In genomic region chr16:11273721-11274324, GRCh38 we compare ENCODE assay signal across 28 cellular contexts. TPM values are rescaled to one million over a fixed set of nuclear protein-coding genes. Genes with fewer than 3 reads are reported as not detected.
A peak's percentile ranks its signal among the peaks of the same experiment; 100 is the strongest.
DNase-seq lines count a peak whose midpoint lies in the region; ATAC-seq, FAIRE-seq and TF ChIP-seq lines count a peak whose summit lies in the region.
"Had no signal": no experiment of that assay in that cellular context is flagged by ENCODE, and none has a peak within 500 bp of the region (broad histone marks: within the 10 kb centered on the region; RNA-seq: fewer than 3 reads in every experiment).

No MANE protein-coding gene starts in this region.

- H3K4me1 Mint-ChIP-seq in endodermal cell (no peaks in the 10 kb centered on the region), nephron progenitor cell (peaks cover 48% of the 10 kb centered on the region)
- H3K4me1 Mint-ChIP-seq: stimulated activated naive CD8-positive, alpha-beta T cell treated with anti-CD3 and anti-CD28 coated beads, Interleukin-15, amount 100 ng/mL, for 72 hours had no signal

- TF ChIP-seq EP300 in HepG2 (IDR thresholded peaks at IDR 0.05; ENCODE audit: low read depth in 2 of 2, low read length in 2 of 2) (peak; percentile 11 to 68; a peak in 2 of 4 replicates), HepG2 (CRISPR knock-in tag; IDR thresholded peaks at IDR 0.05; ENCODE audit: borderline replicate concordance) (0 out of 2 replicates have a peak, but pooled peaks have one; percentile 31)

- DNase-seq in HepG2 (ENCODE audit: low spot score), result peak; percentile 91
- no peak for DNase-seq in right lobe of liver
- DNase-seq in endodermal cell, result no peak
- DNase-seq in nephron progenitor cell, result peak; percentile 51
- no peak for DNase-seq in HAP-1 (ENCODE audit: low spot score in 2 of 2)
- DNase-seq in H54 (ENCODE audit: insufficient read length, low spot score), result no peak
- DNase-seq: activated CD4-positive, CD25-positive, alpha-beta regulatory T cell treated with anti-CD3 and anti-CD28 coated beads, Interleukin-2, amount 50 U/mL, for 72 hours; activated CD8-positive, alpha-beta T cell treated with anti-CD3 and anti-CD28 coated beads, Interleukin-2, amount 10 ng/mL, durations not matched to agents 7 days and 5 days; adrenal gland; AML-193; CD8-positive, alpha-beta T cell; cortex of kidney; head of caudate nucleus; Karpas-422; left ventricle myocardium inferior; NCI-H1048; NCI-H187 treated with DMSO at 0.1 percent for 48 hours; NCI-H226; NCI-H748 treated with DMSO at 0.1 percent for 48 hours; occipital lobe; stimulated activated naive CD8-positive, alpha-beta T cell treated with anti-CD3 and anti-CD28 coated beads, Interleukin-15, amount 100 ng/mL, for 72 hours had no signal

- peak overlapping the region; percentile 38 for H3K4me2 ChIP-seq in HepG2 (ENCODE audit: low read depth, low read length)

- peak; percentile 83 for FAIRE-seq in HepG2 (lab: Jason Lieb, UNC)
- FAIRE-seq in H54 (lab: Jason Lieb, UNC), result no peak
- FAIRE-seq: endothelial cell of umbilical vein had no signal

- H3K9me3 Mint-ChIP-seq in endodermal cell, result no peaks in the 10 kb centered on the region
- H3K9me3 Mint-ChIP-seq in nephron progenitor cell, result peaks cover 3% of the 10 kb centered on the region
- H3K9me3 Mint-ChIP-seq: CD8-positive, alpha-beta T cell; stimulated activated naive CD8-positive, alpha-beta T cell treated with anti-CD3 and anti-CD28 coated beads, Interleukin-15, amount 100 ng/mL, for 72 hours had no signal

- H3K4me1 ChIP-seq in HepG2 (ENCODE audit: insufficient read depth, low read length), result peaks cover 92% of the 10 kb centered on the region
- peaks cover 0 to 2% (median 0%) of the 10 kb centered on the region in 4 donors for H3K4me1 ChIP-seq in right lobe of liver
- H3K4me1 ChIP-seq in endodermal cell (ENCODE audit: control insufficient read depth, insufficient read depth, low read length), result no peaks in the 10 kb centered on the region
- no peaks in the 10 kb centered on the region for H3K4me1 ChIP-seq in HAP-1
- H3K4me1 ChIP-seq: adrenal gland, left ventricle myocardium inferior, right atrium auricular region, tibial nerve had no signal

- ATAC-seq in HepG2 (peak; percentile 60), right lobe of liver (no peak), HG03097 (IDR thresholded peaks at IDR 0.05; ENCODE audit: low FRiP score, unreplicated experiment) (no peak), GM19452 (IDR thresholded peaks at IDR 0.05; ENCODE audit: unreplicated experiment) (no peak)
- ATAC-seq: activated CD8-positive, alpha-beta T cell treated with anti-CD3 and anti-CD28 coated beads, Interleukin-2, amount 10 ng/mL, durations not matched to agents 7 days and 5 days; CD8-positive, alpha-beta T cell; stimulated activated naive CD8-positive, alpha-beta T cell treated with anti-CD3 and anti-CD28 coated beads, Interleukin-15, amount 100 ng/mL, for 72 hours had no signal

- no peak overlapping the region for H3K4me3 ChIP-seq in HepG2 (replicated peaks in 1 of 3; ENCODE audit: insufficient read depth in 1 of 3, low read depth in 2 of 3, low read length in 3 of 3)
- H3K4me3 ChIP-seq in right lobe of liver, result no peak overlapping the region
- no peak overlapping the region for H3K4me3 ChIP-seq in endodermal cell (ENCODE audit: low read length)
- H3K4me3 ChIP-seq in HAP-1, result no peak overlapping the region
- H3K4me3 ChIP-seq: adrenal gland, left ventricle myocardium inferior, right atrium auricular region, tibial nerve had no signal

- TF ChIP-seq CTCF in HepG2 (CRISPR knock-in tag; IDR thresholded peaks at IDR 0.05) (no peak), right lobe of liver (IDR thresholded peaks at IDR 0.05) (no peak), endodermal cell (conservative IDR thresholded peaks at IDR 0.05) (no peak), nephron progenitor cell (IDR thresholded peaks at IDR 0.05) (no peak)

- in situ Hi-C loops in HepG2 (cut with HindIII; ENCODE audit: extremely low pct_ligation_motif_present, low pct_unique_long_range_greater_than_20kb), result no loop called here
- in situ Hi-C loops in HAP-1 (cut with MboI; ENCODE audit: low sequenced_read_pairs), result no loop called here

- H2AFZ ChIP-seq in HepG2 (ENCODE audit: low read length), result peak overlapping the region; percentile 73

- BruUV-seq in HepG2 (replicated peaks; lab: Mats Ljungman, UMichigan), result no TSS peak

- peak in 1 of 2 experiments; percentile 27; a peak in 1 of 4 replicates for TF ChIP-seq POLR2A in HepG2 (IDR thresholded peaks at IDR 0.05; ENCODE audit: insufficient read depth in 1 of 2, low read depth in 2 of 2, low read length in 2 of 2)
- TF ChIP-seq POLR2A in right lobe of liver (IDR thresholded peaks at IDR 0.05), result no peak
- no peak for TF ChIP-seq POLR2A in H54 (IDR thresholded peaks at IDR 0.05; ENCODE audit: low read depth, low read length)

- H3K9me3 ChIP-seq in HepG2 (ENCODE audit: low read length), result no peaks in the 10 kb centered on the region
- H3K9me3 ChIP-seq in right lobe of liver, result no peaks in the 10 kb centered on the region
- no peaks in the 10 kb centered on the region for H3K9me3 ChIP-seq in endodermal cell (ENCODE audit: control insufficient read depth, low read length)
- no peaks in the 10 kb centered on the region for H3K9me3 ChIP-seq in HAP-1
- H3K9me3 ChIP-seq: adrenal gland, left ventricle myocardium inferior, right atrium auricular region, tibial nerve had no signal

- POLR2A ChIA-PET in HepG2 (lab: Yijun Ruan, JAX), result interaction anchor here (0.9 to 14.0 kb wide), 11 partner anchors 10 to 97 kb away, joined by 3 to 351 read pairs (median 12); partner anchors contain the start of gene SOCS1

- H3K9ac ChIP-seq in HepG2 (ENCODE audit: insufficient read depth, low read depth, low read length) (peak overlapping the region; percentile 50), endodermal cell (ENCODE audit: extremely low read depth, low read length, poor library complexity, severe bottlenecking) (no peak overlapping the region)

- no peaks in the 10 kb centered on the region for H3K27me3 ChIP-seq in HepG2 (ENCODE audit: control insufficient read depth in 1 of 2, insufficient read depth in 2 of 2, low read length in 2 of 2)
- no peaks in the 10 kb centered on the region for H3K27me3 ChIP-seq in right lobe of liver
- H3K27me3 ChIP-seq in endodermal cell (ENCODE audit: control insufficient read depth, insufficient read depth, low read length, poor library complexity, severe bottlenecking), result no peaks in the 10 kb centered on the region
- H3K27me3 ChIP-seq in HAP-1 (ENCODE audit: low read depth), result no peaks in the 10 kb centered on the region
- H3K27me3 ChIP-seq: adrenal gland, right atrium auricular region, tibial nerve had no signal

- H3K36me3 ChIP-seq in HepG2 (replicated peaks in 1 of 2; ENCODE audit: control insufficient read depth in 1 of 2, insufficient read depth in 2 of 2, low read length in 2 of 2) (no peaks in the 10 kb centered on the region), right lobe of liver (no peaks in the 10 kb centered on the region), endodermal cell (ENCODE audit: control insufficient read depth, insufficient read depth, low read length) (no peaks in the 10 kb centered on the region), HAP-1 (replicated peaks) (no peaks in the 10 kb centered on the region)
- H3K36me3 ChIP-seq: adrenal gland, left ventricle myocardium inferior, right atrium auricular region, tibial nerve had no signal

- intact Hi-C loops in HepG2 (cut with micrococcal nuclease; ENCODE audit: unreplicated experiment), result no loop called here
- intact Hi-C loops in right lobe of liver (cut with DNase I), result no loop called here

- H4K20me1 ChIP-seq in HepG2 (ENCODE audit: insufficient read depth, low read length), result no peaks in the 10 kb centered on the region

- CTCF ChIA-PET in HepG2 (lab: Yijun Ruan, JAX; ENCODE audit: low intra/inter-chr PET ratio, low total read pairs), result no interaction called here

- H3K27ac ChIP-seq in HepG2 (ENCODE audit: extremely low read length, insufficient read depth, low read length) (peak overlapping the region; percentile 81), right lobe of liver (no peak overlapping the region), endodermal cell (ENCODE audit: low read depth, low read length) (peak overlapping the region; percentile 93)
- H3K27ac ChIP-seq: adrenal gland, left ventricle myocardium inferior, right atrium auricular region, tibial nerve had no signal

- no peaks in the 10 kb centered on the region for H3K79me2 ChIP-seq in HepG2 (ENCODE audit: insufficient read depth, low read length)

- H3K36me3 Mint-ChIP-seq in endodermal cell (ENCODE audit: low read depth) (no peaks in the 10 kb centered on the region), nephron progenitor cell (ENCODE audit: low read depth) (no peaks in the 10 kb centered on the region)
- H3K36me3 Mint-ChIP-seq: CD8-positive, alpha-beta T cell had no signal

- 0 out of 2 replicates have a peak, but pooled peaks have one; percentile 22 for TF ChIP-seq RAD21 in HepG2 (CRISPR knock-in tag; IDR thresholded peaks at IDR 0.05)

- WGBS in HepG2 (ENCODE audit: low lambda C conversion rate), result 39% methylated on average over 3 of the region's 3 CpGs
- WGBS in right lobe of liver (ENCODE audit: insufficient coverage, low coverage, low lambda C conversion rate, missing lambda C conversion rate), result 72% methylated on average over 2 of the region's 3 CpGs
- WGBS in endodermal cell (ENCODE audit: insufficient coverage in 1 of 2, insufficient read length in 1 of 2), 2 experiments, result 59 to 86% methylated on average over 2 to 3 of the region's 3 CpGs

- H3K27me3 Mint-ChIP-seq in endodermal cell (ENCODE audit: insufficient read depth), result peaks cover 2% of the 10 kb centered on the region
- H3K27me3 Mint-ChIP-seq in nephron progenitor cell (ENCODE audit: low read depth, poor library complexity), result peaks cover 6% of the 10 kb centered on the region
- H3K27me3 Mint-ChIP-seq: stimulated activated naive CD8-positive, alpha-beta T cell treated with anti-CD3 and anti-CD28 coated beads, Interleukin-15, amount 100 ng/mL, for 72 hours had no signal

- H3K4me3 Mint-ChIP-seq in endodermal cell (no peak overlapping the region), nephron progenitor cell (no peak overlapping the region)
- H3K4me3 Mint-ChIP-seq: activated CD8-positive, alpha-beta T cell treated with anti-CD3 and anti-CD28 coated beads, Interleukin-2, amount 10 ng/mL, durations not matched to agents 7 days and 5 days; CD8-positive, alpha-beta T cell; stimulated activated naive CD8-positive, alpha-beta T cell treated with anti-CD3 and anti-CD28 coated beads, Interleukin-15, amount 100 ng/mL, for 72 hours had no signal

- H3K27ac Mint-ChIP-seq in endodermal cell (no peak overlapping the region), nephron progenitor cell (peak overlapping the region; percentile 95)
- H3K27ac Mint-ChIP-seq: CD8-positive, alpha-beta T cell had no signal

RNA-seq across cellular contexts. Expression of gene PRM3, which starts 0.4 kb away (rescaled TPM):
- total RNA-seq in HepG2 (2016; rRNA removed; fragmentation: Illumina TruSeq; extraction: Trizol) (not detected in 2 replicates), right lobe of liver (not detected), endodermal cell (not detected)
- not detected in 2 replicates for total RNA-seq in HepG2 (2016; cell fraction: cytosol; rRNA removed; fragmentation: Illumina TruSeq; extraction: Trizol; ENCODE audit: low read depth)
- total RNA-seq in HepG2 (2016; cell fraction: insoluble cytoplasmic fraction; rRNA removed; fragmentation: Illumina TruSeq; extraction: Trizol), result not detected in 2 replicates
- total RNA-seq in HepG2 (2016; cell fraction: membrane; rRNA removed; fragmentation: Illumina TruSeq; extraction: Trizol), result not detected in 2 replicates
- total RNA-seq in HepG2 (2016; cell fraction: nucleus; rRNA removed; fragmentation: Illumina TruSeq; extraction: Trizol), result not detected in 2 replicates
- polyA plus RNA-seq in HepG2 (2011; rRNA removed), result not detected in 2 replicates
- not detected in 2 replicates for polyA plus RNA-seq in HepG2 (2011; cell fraction: cytosol; rRNA removed)
- polyA plus RNA-seq in HepG2 (2011; cell fraction: nucleus; rRNA removed), result not detected in 2 replicates
- not detected in 2 replicates for polyA plus RNA-seq in HepG2 (2012)
- not detected in 2 replicates for polyA plus RNA-seq in HepG2 (2016; cell fraction: cytosol; fragmentation: Illumina TruSeq; extraction: Trizol; ENCODE audit: low read depth)
- polyA plus RNA-seq in HepG2 (2016; cell fraction: insoluble cytoplasmic fraction; fragmentation: Illumina TruSeq; extraction: Trizol; ENCODE audit: low read depth), result not detected in 2 replicates
- polyA plus RNA-seq in HepG2 (2016; cell fraction: membrane; fragmentation: Illumina TruSeq; extraction: Trizol; ENCODE audit: low read depth), result not detected in 2 replicates
- polyA plus RNA-seq in HepG2 (2016; cell fraction: nucleus; fragmentation: Illumina TruSeq; extraction: Trizol; ENCODE audit: insufficient read depth, low read depth), result not detected in 2 replicates
- not detected in 2 replicates for polyA minus RNA-seq in HepG2 (2011; rRNA and poly(A)+ RNA removed; ENCODE audit: low replicate concordance)
- polyA minus RNA-seq in HepG2 (2011; cell fraction: cytosol; rRNA and poly(A)+ RNA removed), result not detected in 2 replicates
- polyA minus RNA-seq in HepG2 (2011; cell fraction: nucleus; rRNA and poly(A)+ RNA removed), result 2.8 TPM in 1 of 2 replicates, not detected in the other
- not detected for polyA plus RNA-seq in endodermal cell (2013, experiment 1 of 2)
- polyA plus RNA-seq in endodermal cell (2013, experiment 2 of 2), result not detected
- total RNA-seq: A172; activated CD8-positive, alpha-beta T cell treated with anti-CD3 and anti-CD28 coated beads, Interleukin-2, amount 10 ng/mL, durations not matched to agents 7 days and 5 days; adrenal gland; bronchial epithelial cell; CD8-positive, alpha-beta T cell; endothelial cell of umbilical vein; left ventricle myocardium inferior; occipital lobe; right atrium auricular region; tibial nerve had no signal
- polyA plus RNA-seq: adrenal gland, endothelial cell of umbilical vein had no signal

RNA-seq across cellular contexts. Expression of gene PRM2, which starts 2.5 kb away (rescaled TPM):
- total RNA-seq in HepG2 (2016; rRNA removed; fragmentation: Illumina TruSeq; extraction: Trizol) (not detected in 2 replicates), right lobe of liver (not detected), endodermal cell (not detected)
- 0.61 TPM in 1 of 2 replicates, not detected in the other for total RNA-seq in HepG2 (2016; cell fraction: cytosol; rRNA removed; fragmentation: Illumina TruSeq; extraction: Trizol; ENCODE audit: low read depth)
- not detected in 2 replicates for total RNA-seq in HepG2 (2016; cell fraction: insoluble cytoplasmic fraction; rRNA removed; fragmentation: Illumina TruSeq; extraction: Trizol)
- total RNA-seq in HepG2 (2016; cell fraction: membrane; rRNA removed; fragmentation: Illumina TruSeq; extraction: Trizol), result 0.28 and 0.52 TPM in 2 replicates
- total RNA-seq in HepG2 (2016; cell fraction: nucleus; rRNA removed; fragmentation: Illumina TruSeq; extraction: Trizol), result not detected in 2 replicates
- 0.54 TPM in 1 of 2 replicates, not detected in the other for polyA plus RNA-seq in HepG2 (2011; rRNA removed)
- polyA plus RNA-seq in HepG2 (2011; cell fraction: cytosol; rRNA removed), result 0.19 and 0.26 TPM in 2 replicates
- polyA plus RNA-seq in HepG2 (2011; cell fraction: nucleus; rRNA removed), result not detected in 2 replicates
- polyA plus RNA-seq in HepG2 (2012), result not detected in 2 replicates
- polyA plus RNA-seq in HepG2 (2016; cell fraction: cytosol; fragmentation: Illumina TruSeq; extraction: Trizol; ENCODE audit: low read depth), result 1.6 and 2.0 TPM in 2 replicates
- 0.56 TPM in 1 of 2 replicates, not detected in the other for polyA plus RNA-seq in HepG2 (2016; cell fraction: insoluble cytoplasmic fraction; fragmentation: Illumina TruSeq; extraction: Trizol; ENCODE audit: low read depth)
- polyA plus RNA-seq in HepG2 (2016; cell fraction: membrane; fragmentation: Illumina TruSeq; extraction: Trizol; ENCODE audit: low read depth), result 0.55 and 0.73 TPM in 2 replicates
- polyA plus RNA-seq in HepG2 (2016; cell fraction: nucleus; fragmentation: Illumina TruSeq; extraction: Trizol; ENCODE audit: insufficient read depth, low read depth), result not detected in 2 replicates
- polyA minus RNA-seq in HepG2 (2011; rRNA and poly(A)+ RNA removed; ENCODE audit: low replicate concordance), result not detected in 2 replicates
- polyA minus RNA-seq in HepG2 (2011; cell fraction: cytosol; rRNA and poly(A)+ RNA removed), result not detected in 2 replicates
- not detected in 2 replicates for polyA minus RNA-seq in HepG2 (2011; cell fraction: nucleus; rRNA and poly(A)+ RNA removed)
- polyA plus RNA-seq in endodermal cell (2013, experiment 1 of 2), result not detected
- not detected for polyA plus RNA-seq in endodermal cell (2013, experiment 2 of 2)
- total RNA-seq: A172; activated CD8-positive, alpha-beta T cell treated with anti-CD3 and anti-CD28 coated beads, Interleukin-2, amount 10 ng/mL, durations not matched to agents 7 days and 5 days; adrenal gland; bronchial epithelial cell; CD8-positive, alpha-beta T cell; endothelial cell of umbilical vein; left ventricle myocardium inferior; occipital lobe; right atrium auricular region; tibial nerve had no signal
- polyA plus RNA-seq: adrenal gland, endothelial cell of umbilical vein had no signal

RNA-seq across cellular contexts. Expression of gene TNP2, which starts 4.7 kb away (rescaled TPM):
- total RNA-seq in HepG2 (2016; rRNA removed; fragmentation: Illumina TruSeq; extraction: Trizol), result not detected in 2 replicates
- total RNA-seq in HepG2 (2016; cell fraction: cytosol; rRNA removed; fragmentation: Illumina TruSeq; extraction: Trizol; ENCODE audit: low read depth), result not detected in 2 replicates
- total RNA-seq in HepG2 (2016; cell fraction: insoluble cytoplasmic fraction; rRNA removed; fragmentation: Illumina TruSeq; extraction: Trizol), result not detected in 2 replicates
- total RNA-seq in HepG2 (2016; cell fraction: membrane; rRNA removed; fragmentation: Illumina TruSeq; extraction: Trizol), result not detected in 2 replicates
- not detected in 2 replicates for total RNA-seq in HepG2 (2016; cell fraction: nucleus; rRNA removed; fragmentation: Illumina TruSeq; extraction: Trizol)
- not detected in 2 replicates for polyA plus RNA-seq in HepG2 (2011; rRNA removed)
- not detected in 2 replicates for polyA plus RNA-seq in HepG2 (2011; cell fraction: cytosol; rRNA removed)
- polyA plus RNA-seq in HepG2 (2011; cell fraction: nucleus; rRNA removed), result not detected in 2 replicates
- not detected in 2 replicates for polyA plus RNA-seq in HepG2 (2012)
- not detected in 2 replicates for polyA plus RNA-seq in HepG2 (2016; cell fraction: cytosol; fragmentation: Illumina TruSeq; extraction: Trizol; ENCODE audit: low read depth)
- not detected in 2 replicates for polyA plus RNA-seq in HepG2 (2016; cell fraction: insoluble cytoplasmic fraction; fragmentation: Illumina TruSeq; extraction: Trizol; ENCODE audit: low read depth)
- not detected in 2 replicates for polyA plus RNA-seq in HepG2 (2016; cell fraction: membrane; fragmentation: Illumina TruSeq; extraction: Trizol; ENCODE audit: low read depth)
- not detected in 2 replicates for polyA plus RNA-seq in HepG2 (2016; cell fraction: nucleus; fragmentation: Illumina TruSeq; extraction: Trizol; ENCODE audit: insufficient read depth, low read depth)
- not detected in 2 replicates for polyA minus RNA-seq in HepG2 (2011; rRNA and poly(A)+ RNA removed; ENCODE audit: low replicate concordance)
- not detected in 2 replicates for polyA minus RNA-seq in HepG2 (2011; cell fraction: cytosol; rRNA and poly(A)+ RNA removed)
- polyA minus RNA-seq in HepG2 (2011; cell fraction: nucleus; rRNA and poly(A)+ RNA removed), result not detected in 2 replicates
- total RNA-seq in right lobe of liver, result not detected
- not detected for total RNA-seq in endodermal cell
- polyA plus RNA-seq in endodermal cell (2013, experiment 1 of 2), result not detected
- not detected for polyA plus RNA-seq in endodermal cell (2013, experiment 2 of 2)
- total RNA-seq: A172; activated CD8-positive, alpha-beta T cell treated with anti-CD3 and anti-CD28 coated beads, Interleukin-2, amount 10 ng/mL, durations not matched to agents 7 days and 5 days; adrenal gland; bronchial epithelial cell; CD8-positive, alpha-beta T cell; endothelial cell of umbilical vein; left ventricle myocardium inferior; occipital lobe; right atrium auricular region; tibial nerve had no signal
- polyA plus RNA-seq: adrenal gland, endothelial cell of umbilical vein had no signal

RNA-seq across cellular contexts. Expression of gene PRM1, which starts 7.3 kb away (rescaled TPM):
- total RNA-seq in HepG2 (2016; rRNA removed; fragmentation: Illumina TruSeq; extraction: Trizol) (not detected in 2 replicates), right lobe of liver (not detected), endodermal cell (not detected)
- total RNA-seq in HepG2 (2016; cell fraction: cytosol; rRNA removed; fragmentation: Illumina TruSeq; extraction: Trizol; ENCODE audit: low read depth), result not detected in 2 replicates
- total RNA-seq in HepG2 (2016; cell fraction: insoluble cytoplasmic fraction; rRNA removed; fragmentation: Illumina TruSeq; extraction: Trizol), result not detected in 2 replicates
- not detected in 2 replicates for total RNA-seq in HepG2 (2016; cell fraction: membrane; rRNA removed; fragmentation: Illumina TruSeq; extraction: Trizol)
- total RNA-seq in HepG2 (2016; cell fraction: nucleus; rRNA removed; fragmentation: Illumina TruSeq; extraction: Trizol), result not detected in 2 replicates
- polyA plus RNA-seq in HepG2 (2011; rRNA removed), result not detected in 2 replicates
- polyA plus RNA-seq in HepG2 (2011; cell fraction: cytosol; rRNA removed), result 0.44 TPM in 1 of 2 replicates, not detected in the other
- polyA plus RNA-seq in HepG2 (2011; cell fraction: nucleus; rRNA removed), result not detected in 2 replicates
- polyA plus RNA-seq in HepG2 (2012), result not detected in 2 replicates
- not detected in 2 replicates for polyA plus RNA-seq in HepG2 (2016; cell fraction: cytosol; fragmentation: Illumina TruSeq; extraction: Trizol; ENCODE audit: low read depth)
- not detected in 2 replicates for polyA plus RNA-seq in HepG2 (2016; cell fraction: insoluble cytoplasmic fraction; fragmentation: Illumina TruSeq; extraction: Trizol; ENCODE audit: low read depth)
- not detected in 2 replicates for polyA plus RNA-seq in HepG2 (2016; cell fraction: membrane; fragmentation: Illumina TruSeq; extraction: Trizol; ENCODE audit: low read depth)
- polyA plus RNA-seq in HepG2 (2016; cell fraction: nucleus; fragmentation: Illumina TruSeq; extraction: Trizol; ENCODE audit: insufficient read depth, low read depth), result not detected in 2 replicates
- not detected in 2 replicates for polyA minus RNA-seq in HepG2 (2011; rRNA and poly(A)+ RNA removed; ENCODE audit: low replicate concordance)
- polyA minus RNA-seq in HepG2 (2011; cell fraction: cytosol; rRNA and poly(A)+ RNA removed), result not detected in 2 replicates
- not detected in 2 replicates for polyA minus RNA-seq in HepG2 (2011; cell fraction: nucleus; rRNA and poly(A)+ RNA removed)
- polyA plus RNA-seq in endodermal cell (2013, experiment 1 of 2), result not detected
- not detected for polyA plus RNA-seq in endodermal cell (2013, experiment 2 of 2)
- total RNA-seq: A172; activated CD8-positive, alpha-beta T cell treated with anti-CD3 and anti-CD28 coated beads, Interleukin-2, amount 10 ng/mL, durations not matched to agents 7 days and 5 days; adrenal gland; bronchial epithelial cell; CD8-positive, alpha-beta T cell; endothelial cell of umbilical vein; left ventricle myocardium inferior; occipital lobe; right atrium auricular region; tibial nerve had no signal
- polyA plus RNA-seq: adrenal gland, endothelial cell of umbilical vein had no signal

RNA-seq across cellular contexts. Expression of gene SOCS1, which starts 17.8 kb away (rescaled TPM):
- total RNA-seq in HepG2 (2016; rRNA removed; fragmentation: Illumina TruSeq; extraction: Trizol), result 3.3 and 5.3 TPM in 2 replicates
- 5.4 and 8.1 TPM in 2 replicates for total RNA-seq in HepG2 (2016; cell fraction: cytosol; rRNA removed; fragmentation: Illumina TruSeq; extraction: Trizol; ENCODE audit: low read depth)
- total RNA-seq in HepG2 (2016; cell fraction: insoluble cytoplasmic fraction; rRNA removed; fragmentation: Illumina TruSeq; extraction: Trizol), result 2.8 and 4.2 TPM in 2 replicates
- 9.1 and 10.9 TPM in 2 replicates for total RNA-seq in HepG2 (2016; cell fraction: membrane; rRNA removed; fragmentation: Illumina TruSeq; extraction: Trizol)
- 5.6 and 5.7 TPM in 2 replicates for total RNA-seq in HepG2 (2016; cell fraction: nucleus; rRNA removed; fragmentation: Illumina TruSeq; extraction: Trizol)
- 6.3 and 9.4 TPM in 2 replicates for polyA plus RNA-seq in HepG2 (2011; rRNA removed)
- 5.3 and 8.4 TPM in 2 replicates for polyA plus RNA-seq in HepG2 (2011; cell fraction: cytosol; rRNA removed)
- polyA plus RNA-seq in HepG2 (2011; cell fraction: nucleus; rRNA removed), result 30.3 and 31.6 TPM in 2 replicates
- 6.5 and 7.4 TPM in 2 replicates for polyA plus RNA-seq in HepG2 (2012)
- 5.5 and 7.8 TPM in 2 replicates for polyA plus RNA-seq in HepG2 (2016; cell fraction: cytosol; fragmentation: Illumina TruSeq; extraction: Trizol; ENCODE audit: low read depth)
- polyA plus RNA-seq in HepG2 (2016; cell fraction: insoluble cytoplasmic fraction; fragmentation: Illumina TruSeq; extraction: Trizol; ENCODE audit: low read depth), result 5.2 and 6.3 TPM in 2 replicates
- polyA plus RNA-seq in HepG2 (2016; cell fraction: membrane; fragmentation: Illumina TruSeq; extraction: Trizol; ENCODE audit: low read depth), result 7.1 and 9.9 TPM in 2 replicates
- 8.1 and 8.6 TPM in 2 replicates for polyA plus RNA-seq in HepG2 (2016; cell fraction: nucleus; fragmentation: Illumina TruSeq; extraction: Trizol; ENCODE audit: insufficient read depth, low read depth)
- polyA minus RNA-seq in HepG2 (2011; rRNA and poly(A)+ RNA removed; ENCODE audit: low replicate concordance), result 3.9 and 31.0 TPM in 2 replicates
- 12.0 and 14.0 TPM in 2 replicates for polyA minus RNA-seq in HepG2 (2011; cell fraction: cytosol; rRNA and poly(A)+ RNA removed)
- 44.8 and 46.1 TPM in 2 replicates for polyA minus RNA-seq in HepG2 (2011; cell fraction: nucleus; rRNA and poly(A)+ RNA removed)
- 10 to 100 TPM in 3 of 6 experiments, 1 to 10 TPM in 2, under 1 TPM in 1; 0.88 to 26.6 (median 10.9) TPM for total RNA-seq in right lobe of liver
- total RNA-seq in endodermal cell, result 1 to 10 TPM; 5.6 to 7.2 TPM
- polyA plus RNA-seq in endodermal cell (2013, experiment 1 of 2), result 4.8 TPM
- polyA plus RNA-seq in endodermal cell (2013, experiment 2 of 2), result 4.1 TPM
- total RNA-seq: A172, occipital lobe had no signal

Comparison
In these comparisons a context has a peak if more than half of its experiments do, and no peak if none do; other contexts are left out.
1. DNase-seq: peak in HepG2 (single experiment) and nephron progenitor cell (single experiment); none in right lobe of liver (0 of 3), endodermal cell (single experiment), HAP-1 (0 of 2) and H54 (single experiment).
2. H3K27ac ChIP-seq: peak in HepG2 (single experiment) and endodermal cell (single experiment); none in right lobe of liver (0 of 3).